ENCODE assay signal across 1 cellular context in genomic region chr16:31452631-31453106, GRCh38.
TF ChIP-seq lines count a peak whose summit lies in the region.

No MANE protein-coding gene starts in this region.

TF ChIP-seq in IMR-90, 13 proteins besides CTCF, POLR2A, EP300 and RAD21:
- peak; percentile 70 for TF ChIP-seq MAFK (IDR thresholded peaks at IDR 0.05; ENCODE audit: low read depth, low read length)
- TF ChIP-seq USF2 (IDR thresholded peaks at IDR 0.05; ENCODE audit: low read depth, low read length), result no peak
- no peak for TF ChIP-seq SMC3 (IDR thresholded peaks at IDR 0.05; ENCODE audit: low read depth, low read length)
- no peak for TF ChIP-seq BHLHE40 (IDR thresholded peaks at IDR 0.05; ENCODE audit: low read depth, low read length)
- peak; percentile 67; the same call in 1 of the 2 replicates for TF ChIP-seq NFE2L2 (IDR thresholded peaks at IDR 0.05; ENCODE audit: low read depth, low read length)
- no peak for TF ChIP-seq ELK1 (IDR thresholded peaks at IDR 0.05; ENCODE audit: borderline replicate concordance, low read depth, low read length)
- no peak for TF ChIP-seq CEBPB (IDR thresholded peaks at IDR 0.05; ENCODE audit: low read depth, low read length)
- TF ChIP-seq MXI1 (IDR thresholded peaks at IDR 0.05; ENCODE audit: borderline replicate concordance, low read depth, low read length), result no peak
- TF ChIP-seq CHD1 (IDR thresholded peaks at IDR 0.05; ENCODE audit: low read depth, low read length), result no peak
- no peak for TF ChIP-seq RFX5 (IDR thresholded peaks at IDR 0.05; ENCODE audit: low read depth, low read length)
- TF ChIP-seq FOS (IDR thresholded peaks at IDR 0.05; ENCODE audit: low read depth, low read length), result peak; percentile 55; the same call in 1 of the 2 replicates
- no peak for TF ChIP-seq RCOR1 (IDR thresholded peaks at IDR 0.05; ENCODE audit: insufficient replicate concordance, low read length)
- no peak for TF ChIP-seq MAZ (IDR thresholded peaks at IDR 0.05; ENCODE audit: borderline replicate concordance, low read depth, low read length)
